ENCODE assay signal across 3 cellular contexts in genomic region chr15:25474251-25474650, GRCh38.
"Had no signal": no experiment of that assay in that cellular context is flagged by ENCODE, and none has a peak within 500 bp of the region (broad histone marks: within the 10 kb centered on the region; RNA-seq: fewer than 3 reads in every experiment).

No MANE protein-coding gene starts in this region.

- H3K4me3 ChIP-seq: GM12878 had no signal

- DNase-seq: GDM1, GF-D8 had no signal
